ENCODE assay signal across 8 cellular contexts in genomic region chr4:89254847-89255246, GRCh38. TPM values are rescaled to one million over a fixed set of nuclear protein-coding genes. Genes with fewer than 3 reads are reported as not detected.
A peak's percentile ranks its signal among the peaks of the same experiment; 100 is the strongest.
DNase-seq lines count a peak whose midpoint lies in the region; ATAC-seq lines count a peak whose summit lies in the region.

No MANE protein-coding gene starts in this region.

- no peaks in the 10 kb centered on the region for H3F3A ChIP-seq in GM23248 (ENCODE audit: insufficient read depth)

- no peak for ATAC-seq in sciatic nerve

- intact Hi-C loops in sciatic nerve (cut with DNase I), result no loop called here

- DNase-seq in DMS53 treated with DMSO at 0.1 percent for 48 hours (lab: John Stamatoyannopoulos, UW; ENCODE audit: unreplicated experiment) (peak; percentile 44), GM23248 (peak; percentile 57), OCI-M1 (lab: John Stamatoyannopoulos, UW) (peak; percentile 70), iPS-NIHi11 (ENCODE audit: low spot score) (peak; percentile 70), MV-4-11 (lab: John Stamatoyannopoulos, UW) (no peak), sciatic nerve (ENCODE audit: low spot score) (no peak)
- peak; percentile 30 for DNase-seq in activated gamma-delta T cell treated with anti-CD3 and anti-CD28 coated beads, Interleukin-2, amount 50 U/mL, for 16 hours (ENCODE audit: low read depth)
- peak; percentile 2 for DNase-seq in stimulated activated CD8-positive, alpha-beta memory T cell treated with anti-CD3 and anti-CD28 coated beads, Interleukin-12 subunit alpha, Interleukin-12 subunit beta, amount 100 ng/mL, for 4 hours (ENCODE audit: low read depth)

- no peak overlapping the region for H3K27ac ChIP-seq in GM23248

- no peak overlapping the region for H3K4me2 ChIP-seq in GM23248 (ENCODE audit: unreplicated experiment)

- H2AFZ ChIP-seq in GM23248, result no peak overlapping the region

- H3K4me1 ChIP-seq in GM23248 (ENCODE audit: insufficient read depth), result no peaks in the 10 kb centered on the region

- no peak overlapping the region for H3K9ac ChIP-seq in GM23248

- H3K27me3 ChIP-seq in GM23248 (replicated peaks; ENCODE audit: insufficient read depth), result 0 out of 2 replicates have a peak, but pooled peaks cover 17% of the 10 kb centered on the region

- H3K4me3 ChIP-seq in GM23248, result no peak overlapping the region

- no peaks in the 10 kb centered on the region for H3K79me2 ChIP-seq in GM23248 (ENCODE audit: insufficient read depth)

- H3K9me2 ChIP-seq in GM23248 (ENCODE audit: insufficient read depth), result no peaks in the 10 kb centered on the region

- in situ Hi-C loops in GM23248 (cut with MboI), result loop anchor here (10.0 kb wide), 1 partner anchor 180 kb away; no protein-coding TSS in a partner anchor

- H4K20me1 ChIP-seq in GM23248 (ENCODE audit: insufficient read depth), result no peaks in the 10 kb centered on the region

- no peaks in the 10 kb centered on the region for H3K9me3 ChIP-seq in GM23248 (ENCODE audit: low read depth)

- 0 to 3% methylated on average over 3 of the region's 3 CpGs for WGBS in GM23248 (ENCODE audit: low coverage in 1 of 2, low lambda C conversion rate in 2 of 2, missing lambda C conversion rate in 2 of 2), 2 experiments

- no peaks in the 10 kb centered on the region for H3K36me3 ChIP-seq in GM23248 (ENCODE audit: low read depth)

RNA-seq across cellular contexts. Expression of gene GPRIN3, which starts 52.8 kb away (rescaled TPM):
- total RNA-seq in GM23248 (2014; rRNA removed; shearing (Covaris generic)), result not detected in 2 replicates
- 0.01 and 0.05 TPM in 2 replicates for polyA plus RNA-seq in GM23248 (2016; fragmentation: Nextera tagmentation; extraction: Ambion mirVana)
- total RNA-seq in sciatic nerve, result 7.0 TPM

Comparison
In these comparisons a context has a peak if more than half of its experiments do, and no peak if none do; other contexts are left out.
1. DNase-seq: peak in DMS53 treated with DMSO at 0.1 percent for 48 hours (single experiment), GM23248 (single experiment), OCI-M1 (single experiment), activated gamma-delta T cell treated with anti-CD3 and anti-CD28 coated beads, Interleukin-2, amount 50 U/mL, for 16 hours (single experiment), iPS-NIHi11 (single experiment) and stimulated activated CD8-positive, alpha-beta memory T cell treated with anti-CD3 and anti-CD28 coated beads, Interleukin-12 subunit alpha, Interleukin-12 subunit beta, amount 100 ng/mL, for 4 hours (single experiment); none in MV-4-11 (single experiment) and sciatic nerve (single experiment).